8 cellular contexts compared by ENCODE assay signal in the genomic region with DNA sequence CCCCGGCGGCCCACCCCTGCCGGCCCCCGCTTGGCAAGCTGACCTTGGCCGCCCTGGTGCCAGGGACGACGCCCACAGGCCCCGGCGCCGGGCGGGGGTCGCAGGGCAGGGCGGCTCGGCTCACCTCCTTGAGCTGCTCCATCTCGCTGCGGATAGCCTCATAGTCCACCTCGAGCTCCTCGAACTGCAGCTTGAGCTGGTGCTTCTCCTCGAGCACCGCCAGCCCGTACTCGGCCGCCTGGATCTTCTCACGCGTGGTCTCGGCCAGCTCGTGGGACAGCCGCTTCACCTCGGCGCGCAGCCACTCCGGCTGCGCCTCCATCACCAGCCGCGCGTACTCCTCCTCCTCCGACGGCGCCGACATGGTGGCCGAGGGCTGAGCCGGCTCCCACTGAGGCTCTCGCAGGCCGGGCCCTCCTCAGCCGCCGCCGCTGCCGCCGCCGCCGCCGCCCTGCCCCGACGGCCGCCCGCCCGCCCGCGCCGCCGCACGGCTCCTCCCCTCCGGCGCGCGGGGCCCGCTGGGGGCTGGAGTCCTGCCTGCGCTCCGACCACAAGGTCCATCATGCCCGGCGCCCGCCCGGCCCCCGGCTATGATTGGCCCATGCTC. TPM values are rescaled to one million over a fixed set of nuclear protein-coding genes. Genes with fewer than 3 reads are reported as not detected.
DNase-seq lines count a peak whose midpoint lies in the region; TF ChIP-seq lines count a peak whose summit lies in the region.

A gene (minus strand): TSS at position 453 of the 607 bp plus-strand sequence. CDS start 89 bp downstream, at position 364.

- H3K36me3 ChIP-seq in KMS-11 (ENCODE audit: insufficient read depth) (no peaks in the 10 kb centered on the region), tibial nerve (no peaks in the 10 kb centered on the region)

- no peak within 1 kb of the TSS for H3K4me3 ChIP-seq in KMS-11 (IDR thresholded peaks at IDR 0.05; ENCODE audit: insufficient read depth, low read depth, low read length)
- peak within 1 kb of the TSS; percentile 91 to 97 (median 93) for H3K4me3 ChIP-seq in tibial nerve

- peaks cover 51% of the 10 kb centered on the region for H3K4me1 ChIP-seq in KMS-11 (ENCODE audit: low read depth, poor library complexity, severe bottlenecking)
- peaks cover 0 to 50% (median 39%) of the 10 kb centered on the region in 4 donors for H3K4me1 ChIP-seq in tibial nerve

- TF ChIP-seq EP300 in tibial nerve (IDR thresholded peaks at IDR 0.05), result no peak

- peak within 1 kb of the TSS; percentile 94 for H3K9ac ChIP-seq in KMS-11

- H3K79me2 ChIP-seq in KMS-11 (ENCODE audit: insufficient read depth, low read depth), result peaks cover 49% of the 10 kb centered on the region

- DNase-seq in activated T-cell treated with anti-CD3 and anti-CD28 coated beads for 1 hour (ENCODE audit: low read depth), result peak; percentile 93
- no peak for DNase-seq in activated T-cell treated with anti-CD3 and anti-CD28 coated beads, Interleukin-2, amount 50 U/mL, for 1 hour
- no peak for DNase-seq in cerebellum (ENCODE audit: low spot score)
- DNase-seq in lung microvascular endothelial cell (ENCODE audit: low read depth in 2 of 2), result peak in 1 of 2 donors; percentile 24
- no peak for DNase-seq in tibial nerve (ENCODE audit: low spot score in 2 of 2)
- DNase-seq in activated effector memory CD4-positive, alpha-beta T cell treated with Interleukin-2 at 50 U/mL for 16 hours, result no peak
- DNase-seq in stimulated activated CD4-positive, alpha-beta T cell treated with anti-CD3 and anti-CD28 coated beads, Interleukin-15, amount 100 ng/mL, for 24 hours, result no peak

- no peaks in the 10 kb centered on the region for H4K20me1 ChIP-seq in KMS-11 (ENCODE audit: insufficient read depth)

- H3K27ac ChIP-seq in KMS-11 (peak within 1 kb of the TSS; percentile 95), tibial nerve (peak within 1 kb of the TSS; percentile 98 to 100 (median 98))

- H2AFZ ChIP-seq in KMS-11 (ENCODE audit: low read depth), result peak within 1 kb of the TSS; percentile 81

- H3K4me2 ChIP-seq in KMS-11, result peak within 1 kb of the TSS; percentile 99

- WGBS in tibial nerve, 2 donors, result 0 to 1% methylated on average over 6 to 33 of the region's 74 CpGs

- no peaks in the 10 kb centered on the region for H3K9me3 ChIP-seq in tibial nerve

- TF ChIP-seq CTCF in KMS-11 (conservative IDR thresholded peaks at IDR 0.05; ENCODE audit: low read depth, low read length) (no peak), tibial nerve (IDR thresholded peaks at IDR 0.05) (no peak)

- peak in 1 of 2 donors; percentile 19 for TF ChIP-seq POLR2A in tibial nerve (IDR thresholded peaks at IDR 0.05)

- no peaks in the 10 kb centered on the region for H3K27me3 ChIP-seq in KMS-11 (ENCODE audit: insufficient read depth, low read depth)
- no peaks in the 10 kb centered on the region for H3K27me3 ChIP-seq in tibial nerve

RNA-seq across cellular contexts. Expression of the gene that starts here (rescaled TPM):
- total RNA-seq in cerebellum, result 32.4 TPM
- 29.2 and 37.7 TPM in 2 replicates for total RNA-seq in lung microvascular endothelial cell
- 10 to 100 TPM; 36.2 to 46.7 (median 41.6) TPM for total RNA-seq in tibial nerve
